ENCODE assay signal across 8 cellular contexts in the genomic region with DNA sequence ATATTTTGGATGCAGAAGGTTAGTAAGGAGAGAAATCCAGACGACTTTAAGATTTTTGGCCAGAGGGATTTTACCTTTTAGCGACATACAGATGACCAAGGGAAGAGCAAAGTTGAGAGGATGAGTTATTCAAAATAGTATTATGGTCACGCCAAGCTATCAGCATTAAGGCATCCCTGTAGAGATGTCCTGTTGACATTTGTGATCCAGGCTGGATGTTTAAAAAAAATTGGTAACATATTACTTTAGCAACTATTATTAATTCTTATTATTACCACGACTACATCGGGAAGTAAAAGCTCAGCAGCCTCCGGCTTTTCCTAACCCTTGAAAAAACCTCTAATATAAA. TPM values are rescaled to one million over a fixed set of nuclear protein-coding genes. Genes with fewer than 3 reads are reported as not detected.
DNase-seq lines count a peak whose midpoint lies in the region; ATAC-seq lines count a peak whose summit lies in the region.

No MANE protein-coding gene starts in this region.

- H3K9me3 Mint-ChIP-seq in activated naive CD4-positive, alpha-beta T cell treated with anti-CD3 and anti-CD28 coated beads, Interleukin-2, amount 10 ng/mL, durations not matched to agents 7 days and 5 days = no peaks in the 10 kb centered on the region
- H3K9me3 Mint-ChIP-seq in activated T-helper 17 cell treated with anti-CD3 and anti-CD28 coated beads, Interleukin-2, amount 50 U/mL, for 72 hours = no peaks in the 10 kb centered on the region
- H3K9me3 Mint-ChIP-seq in memory B cell = no peaks in the 10 kb centered on the region

- H3K36me3 Mint-ChIP-seq in activated naive CD4-positive, alpha-beta T cell treated with anti-CD3 and anti-CD28 coated beads, Interleukin-2, amount 10 ng/mL, durations not matched to agents 7 days and 5 days = peaks cover 12% of the 10 kb centered on the region
- peaks cover 24% of the 10 kb centered on the region for H3K36me3 Mint-ChIP-seq in activated T-helper 17 cell treated with anti-CD3 and anti-CD28 coated beads, Interleukin-2, amount 50 U/mL, for 72 hours (ENCODE audit: low read depth)
- H3K36me3 Mint-ChIP-seq in memory B cell = peaks cover 3% of the 10 kb centered on the region

- H3K4me1 Mint-ChIP-seq in activated naive CD4-positive, alpha-beta T cell treated with anti-CD3 and anti-CD28 coated beads, Interleukin-2, amount 10 ng/mL, durations not matched to agents 7 days and 5 days = peaks cover 36% of the 10 kb centered on the region
- H3K4me1 Mint-ChIP-seq in activated T-helper 17 cell treated with anti-CD3 and anti-CD28 coated beads, Interleukin-2, amount 50 U/mL, for 72 hours = peaks cover 21% of the 10 kb centered on the region
- H3K4me1 Mint-ChIP-seq in memory B cell = peaks cover 16% of the 10 kb centered on the region

- ATAC-seq in HG03064 (IDR thresholded peaks at IDR 0.05; ENCODE audit: low read depth, unreplicated experiment) (peak; percentile 23), memory B cell (ENCODE audit: low read depth) (no peak)
- ATAC-seq in activated T-helper 17 cell treated with anti-CD3 and anti-CD28 coated beads, Interleukin-2, amount 50 U/mL, for 72 hours (replicated peaks) = peak; percentile 2

- CTCF ChIA-PET in activated naive CD4-positive, alpha-beta T cell treated with anti-CD3 and anti-CD28 coated beads, Interleukin-2, amount 10 ng/mL, durations not matched to agents 7 days and 5 days (lab: Charles Lee) = no interaction called here

- DNase-seq in activated naive CD4-positive, alpha-beta T cell treated with anti-CD3 and anti-CD28 coated beads, Interleukin-2, amount 10 ng/mL, durations not matched to agents 7 days and 5 days = no peak
- no peak for DNase-seq in activated naive CD4-positive, alpha-beta T cell treated with anti-CD3 and anti-CD28 coated beads, Interleukin-2, amount 50 U/mL, for 16 hours
- DNase-seq in memory B cell (ENCODE audit: low spot score in 2 of 2) = no peak
- no peak for DNase-seq in head of caudate nucleus
- no peak for DNase-seq in NCI-H187 (lab: John Stamatoyannopoulos, UW)
- DNase-seq in NCI-H2196 (lab: John Stamatoyannopoulos, UW; ENCODE audit: unreplicated experiment) = no peak

- intact Hi-C loops in head of caudate nucleus (cut with DNase I) = no loop called here

- H3K27ac Mint-ChIP-seq in activated naive CD4-positive, alpha-beta T cell treated with anti-CD3 and anti-CD28 coated beads, Interleukin-2, amount 10 ng/mL, durations not matched to agents 7 days and 5 days = peak overlapping the region; percentile 85
- H3K27ac Mint-ChIP-seq in activated T-helper 17 cell treated with anti-CD3 and anti-CD28 coated beads, Interleukin-2, amount 50 U/mL, for 72 hours = peak overlapping the region; percentile 98
- peak overlapping the region; percentile 97 for H3K27ac Mint-ChIP-seq in memory B cell

- H3K27me3 Mint-ChIP-seq in activated naive CD4-positive, alpha-beta T cell treated with anti-CD3 and anti-CD28 coated beads, Interleukin-2, amount 10 ng/mL, durations not matched to agents 7 days and 5 days = no peaks in the 10 kb centered on the region
- H3K27me3 Mint-ChIP-seq in activated T-helper 17 cell treated with anti-CD3 and anti-CD28 coated beads, Interleukin-2, amount 50 U/mL, for 72 hours = no peaks in the 10 kb centered on the region
- no peaks in the 10 kb centered on the region for H3K27me3 Mint-ChIP-seq in memory B cell

- peak overlapping the region; percentile 84 for H3K4me3 Mint-ChIP-seq in activated naive CD4-positive, alpha-beta T cell treated with anti-CD3 and anti-CD28 coated beads, Interleukin-2, amount 10 ng/mL, durations not matched to agents 7 days and 5 days
- H3K4me3 Mint-ChIP-seq in activated T-helper 17 cell treated with anti-CD3 and anti-CD28 coated beads, Interleukin-2, amount 50 U/mL, for 72 hours = peak overlapping the region; percentile 97
- H3K4me3 Mint-ChIP-seq in memory B cell = peak overlapping the region; percentile 86

RNA-seq across cellular contexts. Expression of gene OSTC, which starts 0.6 kb away (rescaled TPM):
- total RNA-seq in activated T-helper 17 cell treated with anti-CD3 and anti-CD28 coated beads, Interleukin-2, amount 50 U/mL, for 72 hours = 10 to 100 TPM; 48.8 to 69.7 TPM

RNA-seq across cellular contexts. Expression of gene RPL34, which starts 29.5 kb away (rescaled TPM):
- 1,000 to 10,000 TPM; 1,481 to 2,007 TPM for total RNA-seq in activated T-helper 17 cell treated with anti-CD3 and anti-CD28 coated beads, Interleukin-2, amount 50 U/mL, for 72 hours
